Comparison of ENCODE assay signal across 8 cellular contexts in the genomic region with DNA sequence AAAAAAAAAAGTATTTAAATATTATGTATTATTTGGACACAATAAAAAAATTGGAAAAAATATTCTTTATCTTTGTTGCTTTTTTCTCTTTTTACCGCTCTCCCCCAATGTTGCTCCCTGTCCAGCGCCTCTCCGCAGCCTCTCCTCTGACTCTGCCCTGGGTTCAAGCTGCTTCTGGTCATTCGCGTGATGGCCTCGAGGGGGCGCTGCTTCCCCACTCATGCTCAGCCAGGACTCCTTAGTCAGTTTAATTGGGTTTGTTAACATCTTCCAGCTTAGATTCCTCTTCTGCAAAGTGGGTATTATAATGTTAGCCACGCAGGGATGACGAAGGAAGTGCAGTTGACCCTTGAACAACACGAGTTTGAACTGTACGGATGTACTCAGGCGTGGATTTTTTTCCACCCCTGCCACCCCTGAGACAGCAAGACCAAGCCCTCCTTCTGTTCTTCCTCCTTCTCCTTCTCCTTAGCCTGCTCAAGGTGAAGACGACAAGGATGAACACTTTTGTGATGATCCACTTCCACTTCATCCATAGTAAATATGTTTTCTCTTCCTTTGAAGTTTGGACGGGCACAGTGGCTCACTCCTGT. TPM values are rescaled to one million over a fixed set of nuclear protein-coding genes. Genes with fewer than 3 reads are reported as not detected.
DNase-seq lines count a peak whose midpoint lies in the region; ATAC-seq and TF ChIP-seq lines count a peak whose summit lies in the region.

No MANE protein-coding gene starts in this region.

- WGBS in gastroesophageal sphincter (ENCODE audit: low coverage in 1 of 2), 2 donors, result 15% methylated on average over 11 to 13 of the region's 14 CpGs

- H3K4me1 Mint-ChIP-seq in CD4-positive, alpha-beta T cell (ENCODE audit: low read depth), result no peaks in the 10 kb centered on the region
- H3K4me1 Mint-ChIP-seq in activated T-helper 17 cell treated with anti-CD3 and anti-CD28 coated beads, Interleukin-2, amount 50 U/mL, for 72 hours, result no peaks in the 10 kb centered on the region

- H3K9ac ChIP-seq in HCT116 (ENCODE audit: low read length) (no peak overlapping the region), OCI-LY3 (ENCODE audit: low read length) (no peak overlapping the region)

- BruUV-seq in HCT116 (replicated peaks; lab: Mats Ljungman, UMichigan), result no TSS peak

- H3K79me2 ChIP-seq in HCT116 (ENCODE audit: insufficient read depth, low read length), result no peaks in the 10 kb centered on the region
- no peaks in the 10 kb centered on the region for H3K79me2 ChIP-seq in OCI-LY3 (ENCODE audit: low read length)

- RAD21 ChIA-PET in HCT116 (lab: Charles Lee; ENCODE audit: low non-redundant PET in 1 of 2, low total read pairs in 2 of 2, uncharacterized antibody in 2 of 2, unreplicated experiment in 2 of 2), result interaction anchor here (0.6 to 1.0 kb wide), 2 partner anchors 336 to 337 kb away, joined by 3 to 4 read pairs; no protein-coding TSS in a partner anchor

- TF ChIP-seq CTCF in CD4-positive, alpha-beta T cell (IDR thresholded peaks at IDR 0.05), result peak; percentile 60
- TF ChIP-seq CTCF in HCT116 (IDR thresholded peaks at IDR 0.05 in 2 of 3, conservative IDR thresholded peaks at IDR 0.05 in 1 of 3; ENCODE audit: borderline replicate concordance in 1 of 3, insufficient read depth in 1 of 3, low read depth in 2 of 3, low read length in 2 of 3) (peak; percentile 78 to 98 (median 93)), OCI-LY3 (IDR thresholded peaks at IDR 0.05; ENCODE audit: low read depth, low read length) (peak; percentile 97), gastroesophageal sphincter (IDR thresholded peaks at IDR 0.05) (peak in 3 of 4 experiments; percentile 77 to 81 (median 78))

- H2AFZ ChIP-seq in HCT116 (ENCODE audit: low read depth, low read length, poor library complexity, severe bottlenecking) (peak overlapping the region; percentile 55), OCI-LY3 (ENCODE audit: low read depth, low read length) (no peak overlapping the region)

- peaks cover 10% of the 10 kb centered on the region for H3K27me3 Mint-ChIP-seq in CD4-positive, alpha-beta T cell
- peaks cover 4% of the 10 kb centered on the region for H3K27me3 Mint-ChIP-seq in activated T-helper 17 cell treated with anti-CD3 and anti-CD28 coated beads, Interleukin-2, amount 50 U/mL, for 72 hours

- peak in 8 of 10 experiments; percentile 8 to 49 (median 22) for DNase-seq in CD4-positive, alpha-beta T cell
- DNase-seq in HCT116 (ENCODE audit: low read depth, low spot score) (peak; percentile 48), pons (ENCODE audit: low spot score) (peak; percentile 54), GF-D8 (lab: John Stamatoyannopoulos, UW) (no peak)

- ATAC-seq in CD4-positive, alpha-beta T cell (ENCODE audit: poor library complexity), result no peak
- peak; percentile 63 for ATAC-seq in HCT116
- ATAC-seq in activated T-helper 17 cell treated with anti-CD3 and anti-CD28 coated beads, Interleukin-2, amount 50 U/mL, for 72 hours (replicated peaks), result peak; percentile 38
- ATAC-seq in gastroesophageal sphincter, result peak; percentile 48
- no peak for ATAC-seq in HG02885 (IDR thresholded peaks at IDR 0.05; ENCODE audit: poor library complexity, unreplicated experiment)

- no peaks in the 10 kb centered on the region for H3K9me3 Mint-ChIP-seq in CD4-positive, alpha-beta T cell
- no peaks in the 10 kb centered on the region for H3K9me3 Mint-ChIP-seq in activated T-helper 17 cell treated with anti-CD3 and anti-CD28 coated beads, Interleukin-2, amount 50 U/mL, for 72 hours

- no peaks in the 10 kb centered on the region for H3K27me3 ChIP-seq in CD4-positive, alpha-beta T cell (ENCODE audit: control insufficient read depth, insufficient read depth, low read length)
- H3K27me3 ChIP-seq in HCT116 (ENCODE audit: insufficient read depth, low read length), result no peaks in the 10 kb centered on the region
- 0 out of 2 replicates have a peak, but pooled peaks cover 3% of the 10 kb centered on the region for H3K27me3 ChIP-seq in OCI-LY3 (ENCODE audit: low read depth, low read length)
- peaks cover 5% of the 10 kb centered on the region for H3K27me3 ChIP-seq in gastroesophageal sphincter

- TF ChIP-seq POLR2A in HCT116 (IDR thresholded peaks at IDR 0.05; ENCODE audit: borderline replicate concordance, extremely low read depth, insufficient read depth, insufficient read length) (no peak), gastroesophageal sphincter (IDR thresholded peaks at IDR 0.05) (no peak)

- POLR2A ChIA-PET in CD4-positive, alpha-beta T cell (lab: Charles Lee), result no interaction called here
- POLR2A ChIA-PET in HCT116 (lab: Charles Lee), result no interaction called here

- TF ChIP-seq EP300 in gastroesophageal sphincter (IDR thresholded peaks at IDR 0.05), result no peak

- intact Hi-C loops in CD4-positive, alpha-beta T cell (cut with DNase I, micrococcal nuclease), result no loop called here
- intact Hi-C loops in HCT116 (cut with micrococcal nuclease), result loop anchor here (1.0 to 10.0 kb wide), 4 partner anchors 56 to 338 kb away; a partner anchor contains a TSS

- no peak overlapping the region for H3K4me3 Mint-ChIP-seq in CD4-positive, alpha-beta T cell
- no peak overlapping the region for H3K4me3 Mint-ChIP-seq in activated T-helper 17 cell treated with anti-CD3 and anti-CD28 coated beads, Interleukin-2, amount 50 U/mL, for 72 hours

- no peaks in the 10 kb centered on the region for H3K9me2 ChIP-seq in HCT116 (ENCODE audit: insufficient read depth)

- H3K9me3 ChIP-seq in CD4-positive, alpha-beta T cell (ENCODE audit: control insufficient read depth, low read length), result no peaks in the 10 kb centered on the region
- H3K9me3 ChIP-seq in HCT116 (ENCODE audit: control insufficient read depth in 1 of 2, insufficient read depth in 1 of 2, low read depth in 1 of 2, low read length in 2 of 2), result no peaks in the 10 kb centered on the region
- no peaks in the 10 kb centered on the region for H3K9me3 ChIP-seq in OCI-LY3 (ENCODE audit: insufficient read depth, low read length)
- H3K9me3 ChIP-seq in gastroesophageal sphincter, result no peaks in the 10 kb centered on the region

- H3K27ac Mint-ChIP-seq in CD4-positive, alpha-beta T cell, result no peak overlapping the region
- no peak overlapping the region for H3K27ac Mint-ChIP-seq in activated T-helper 17 cell treated with anti-CD3 and anti-CD28 coated beads, Interleukin-2, amount 50 U/mL, for 72 hours

- no peaks in the 10 kb centered on the region for H3K36me3 Mint-ChIP-seq in CD4-positive, alpha-beta T cell (ENCODE audit: low read depth)
- no peaks in the 10 kb centered on the region for H3K36me3 Mint-ChIP-seq in activated T-helper 17 cell treated with anti-CD3 and anti-CD28 coated beads, Interleukin-2, amount 50 U/mL, for 72 hours (ENCODE audit: low read depth)

- CTCF ChIA-PET in CD4-positive, alpha-beta T cell (lab: Charles Lee), result interaction anchor here (0.7 to 1.1 kb wide), 3 partner anchors 14 to 1098 kb away, joined by 3 to 4 read pairs (median 3); no protein-coding TSS in a partner anchor
- CTCF ChIA-PET in HCT116 (lab: Charles Lee), result interaction anchor here (0.6 to 2.1 kb wide), 15 partner anchors 10 to 591 kb away, joined by 3 to 25 read pairs (median 4); a partner anchor contains a TSS

- H3K4me3 ChIP-seq in HCT116 (replicated peaks in 1 of 2; ENCODE audit: low read depth in 1 of 2, low read length in 2 of 2), result peak overlapping the region in 1 of 2 experiments; percentile 17; a peak in 1 of 4 replicates
- H3K4me3 ChIP-seq in OCI-LY3 (ENCODE audit: low read length), result no peak overlapping the region
- no peak overlapping the region for H3K4me3 ChIP-seq in gastroesophageal sphincter

- H3K4me1 ChIP-seq in HCT116 (ENCODE audit: control insufficient read depth in 1 of 2, insufficient read depth in 2 of 2, low read length in 2 of 2), result peaks cover 18 to 29% of the 10 kb centered on the region in 2 experiments
- peaks cover 11% of the 10 kb centered on the region for H3K4me1 ChIP-seq in OCI-LY3 (ENCODE audit: low read length)
- peaks cover 0 to 11% (median 0%) of the 10 kb centered on the region in 3 donors for H3K4me1 ChIP-seq in gastroesophageal sphincter

- H3K4me2 ChIP-seq in HCT116 (ENCODE audit: low read length) (peak overlapping the region; percentile 1; the same call in 1 of the 2 replicates), OCI-LY3 (ENCODE audit: low read length) (no peak overlapping the region)

- peak; percentile 94 for TF ChIP-seq RAD21 in HCT116 (IDR thresholded peaks at IDR 0.05; ENCODE audit: low read depth)

- no peak overlapping the region for H3K27ac ChIP-seq in CD4-positive, alpha-beta T cell (ENCODE audit: low read depth, low read length)
- H3K27ac ChIP-seq in HCT116 (ENCODE audit: low read depth, low read length) (no peak overlapping the region), OCI-LY3 (ENCODE audit: low read length) (no peak overlapping the region), gastroesophageal sphincter (no peak overlapping the region)

- no peaks in the 10 kb centered on the region for H3K36me3 ChIP-seq in HCT116 (ENCODE audit: control insufficient read depth in 1 of 2, insufficient read depth in 2 of 2, low read length in 2 of 2)
- no peaks in the 10 kb centered on the region for H3K36me3 ChIP-seq in OCI-LY3 (replicated peaks; ENCODE audit: low read depth, low read length)
- no peaks in the 10 kb centered on the region for H3K36me3 ChIP-seq in gastroesophageal sphincter

- H4K20me1 ChIP-seq in HCT116 (ENCODE audit: insufficient read depth), result no peaks in the 10 kb centered on the region
- H4K20me1 ChIP-seq in OCI-LY3 (ENCODE audit: insufficient read depth, low read length), result no peaks in the 10 kb centered on the region

TF ChIP-seq in HCT116, 20 proteins besides CTCF, POLR2A, EP300 and RAD21 (continues in another document):
- no peak for TF ChIP-seq SP1 (IDR thresholded peaks at IDR 0.05; ENCODE audit: low read depth)
- TF ChIP-seq CEBPB (IDR thresholded peaks at IDR 0.05; ENCODE audit: low read depth), result no peak
- TF ChIP-seq EZH2phosphoT487 (IDR thresholded peaks at IDR 0.05; ENCODE audit: borderline replicate concordance), result no peak
- no peak for TF ChIP-seq ELF1 (IDR thresholded peaks at IDR 0.05; ENCODE audit: borderline replicate concordance, low read depth)
- TF ChIP-seq FOSL1 (IDR thresholded peaks at IDR 0.05; ENCODE audit: low read depth), result no peak

RNA-seq across cellular contexts. Expression of a gene that starts 4.8 kb away (rescaled TPM):
- total RNA-seq in CD4-positive, alpha-beta T cell, result not detected
- total RNA-seq in HCT116 (2021; ENCODE audit: unreplicated experiment) (0.22 TPM), gastroesophageal sphincter (1 to 10 TPM in 1 of 4 donors, under 1 TPM in 2, not detected in 1; 0.15 to 1.4 (median 0.37) TPM)
- polyA plus RNA-seq in HCT116 (2012), result 0.34 TPM in 2 replicates
- total RNA-seq in activated T-helper 17 cell treated with anti-CD3 and anti-CD28 coated beads, Interleukin-2, amount 50 U/mL, for 72 hours, result not detected

RNA-seq across cellular contexts. Expression of a gene that starts 53.9 kb away (rescaled TPM):
- under 1 TPM in 1 of 2 experiments, not detected in 1; 0.59 TPM for total RNA-seq in CD4-positive, alpha-beta T cell
- total RNA-seq in HCT116 (2021; ENCODE audit: unreplicated experiment), result 9.0 TPM
- 9.2 and 10.1 TPM in 2 replicates for polyA plus RNA-seq in HCT116 (2012)
- total RNA-seq in activated T-helper 17 cell treated with anti-CD3 and anti-CD28 coated beads, Interleukin-2, amount 50 U/mL, for 72 hours, result under 1 TPM; 0.74 to 0.76 TPM
- 10 to 100 TPM in 1 of 4 donors, 1 to 10 TPM in 3; 7.1 to 18.8 (median 8.8) TPM for total RNA-seq in gastroesophageal sphincter

RNA-seq across cellular contexts. Expression of a gene that starts 54.9 kb away (rescaled TPM):
- 10 to 100 TPM; 44.3 to 47.4 TPM for total RNA-seq in CD4-positive, alpha-beta T cell
- total RNA-seq in HCT116 (2021; ENCODE audit: unreplicated experiment), result 66.4 TPM
- polyA plus RNA-seq in HCT116 (2012), result 47.2 and 55.7 TPM in 2 replicates
- 10 to 100 TPM; 52.9 to 53.6 TPM for total RNA-seq in activated T-helper 17 cell treated with anti-CD3 and anti-CD28 coated beads, Interleukin-2, amount 50 U/mL, for 72 hours
- 100 to 1,000 TPM in 1 of 4 donors, 10 to 100 TPM in 3; 73.4 to 112 (median 86.0) TPM for total RNA-seq in gastroesophageal sphincter

Comparison
In these comparisons a context has a peak if more than half of its experiments do, and no peak if none do; other contexts are left out.
1. ATAC-seq: peak in HCT116 (single experiment), activated T-helper 17 cell treated with anti-CD3 and anti-CD28 coated beads, Interleukin-2, amount 50 U/mL, for 72 hours (single experiment) and gastroesophageal sphincter (single experiment); none in CD4-positive, alpha-beta T cell (single experiment) and HG02885 (single experiment).
2. Peak in every context shown above with its lines, with median percentiles within 50 percentile points of each other: CTCF ChIP-seq.